18 cellular contexts compared by ENCODE assay signal in genomic region chr9:108033976-108034964, GRCh38.
DNase-seq lines count a peak whose midpoint lies in the region; ATAC-seq and TF ChIP-seq lines count a peak whose summit lies in the region.
"Had no signal": no experiment of that assay in that cellular context is flagged by ENCODE, and none has a peak within 500 bp of the region (broad histone marks: within the 10 kb centered on the region; RNA-seq: fewer than 3 reads in every experiment).

No MANE protein-coding gene starts in this region.

- WGBS in ovary, 3 donors, result 10 to 12% (median 12%) methylated on average over 5 of the region's 5 CpGs

- peak overlapping the region in 1 of 2 donors; percentile 41 for H3K27ac ChIP-seq in ovary

- H3K4me3 ChIP-seq in BJ (ENCODE audit: low read depth, low read length) (no peak overlapping the region), ovary (no peak overlapping the region)

- TF ChIP-seq CTCF in BJ (IDR thresholded peaks at IDR 0.05; ENCODE audit: insufficient read depth, low read depth, low read length) (no peak), ovary (IDR thresholded peaks at IDR 0.05) (no peak)

- H3K36me3 ChIP-seq in BJ (ENCODE audit: control insufficient read depth, insufficient read depth, low read length), result no peaks in the 10 kb centered on the region
- no peaks in the 10 kb centered on the region for H3K36me3 ChIP-seq in ovary

- CTCF ChIA-PET in BJ (lab: Yijun Ruan, JAX), result interaction anchor here (0.6 to 1.1 kb wide), 2 partner anchors 15 to 534 kb away, joined by 3 read pairs; no protein-coding TSS in a partner anchor

- intact Hi-C loops in ovary (cut with DNase I), result no loop called here

- TF ChIP-seq POLR2A in ovary (IDR thresholded peaks at IDR 0.05), result no peak

- ATAC-seq in HG02759 (IDR thresholded peaks at IDR 0.05; ENCODE audit: unreplicated experiment), result no peak
- ATAC-seq: activated T-cell treated with anti-CD3 and anti-CD28 coated beads, Interleukin-2, amount 50 U/mL, for 72 hours; HCT116; T-cell had no signal

- H3K4me1 ChIP-seq in ovary (ENCODE audit: insufficient read depth), result peaks cover 7% of the 10 kb centered on the region

- no peak for TF ChIP-seq EP300 in ovary (IDR thresholded peaks at IDR 0.05)

- no peaks in the 10 kb centered on the region for H3K9me3 ChIP-seq in ovary

- DNase-seq in BJ (ENCODE audit: low read depth), result peak; percentile 70
- DNase-seq in amniotic epithelial cell (ENCODE audit: low read depth), result peak; percentile 91
- peak; percentile 51 for DNase-seq in glomerular visceral epithelial cell (ENCODE audit: extremely low spot score)
- DNase-seq in ovary, result peak in 4 of 5 donors; percentile 53 to 66 (median 59)
- DNase-seq in H4 (ENCODE audit: low spot score), result no peak
- no peak for DNase-seq in midbrain (lab: John Stamatoyannopoulos, UW)
- no peak for DNase-seq in Ammon's horn (ENCODE audit: low spot score)
- DNase-seq: activated CD4-positive, alpha-beta T cell treated with anti-CD3 and anti-CD28 coated beads, Interleukin-2, amount 10 ng/mL, durations not matched to agents 7 days and 5 days; activated T-cell treated with anti-CD3 and anti-CD28 coated beads, Interleukin-2, amount 50 U/mL, for 72 hours; C1 segment of cervical spinal cord; hippocampal formation; mesendoderm; NCI-H1048; NCI-H2227 treated with DMSO at 0.1 percent for 48 hours; stimulated activated CD4-positive, alpha-beta T cell treated with anti-CD3 and anti-CD28 coated beads, Interleukin-2, amount 100 ng/mL, for 24 hours; T-cell had no signal

- POLR2A ChIA-PET in BJ (lab: Charles Lee), result no interaction called here

- H3K27me3 ChIP-seq in BJ (ENCODE audit: control insufficient read depth, insufficient read depth, low read length), result no peaks in the 10 kb centered on the region
- no peaks in the 10 kb centered on the region for H3K27me3 ChIP-seq in ovary

Comparison
In these comparisons a context has a peak if more than half of its experiments do, and no peak if none do; other contexts are left out.
1. DNase-seq: peak in BJ (single experiment), amniotic epithelial cell (single experiment), glomerular visceral epithelial cell (single experiment) and ovary (4 of 5); none in H4 (single experiment), midbrain (single experiment) and Ammon's horn (single experiment).